ENCODE assay signal across 11 cellular contexts in the genomic region with DNA sequence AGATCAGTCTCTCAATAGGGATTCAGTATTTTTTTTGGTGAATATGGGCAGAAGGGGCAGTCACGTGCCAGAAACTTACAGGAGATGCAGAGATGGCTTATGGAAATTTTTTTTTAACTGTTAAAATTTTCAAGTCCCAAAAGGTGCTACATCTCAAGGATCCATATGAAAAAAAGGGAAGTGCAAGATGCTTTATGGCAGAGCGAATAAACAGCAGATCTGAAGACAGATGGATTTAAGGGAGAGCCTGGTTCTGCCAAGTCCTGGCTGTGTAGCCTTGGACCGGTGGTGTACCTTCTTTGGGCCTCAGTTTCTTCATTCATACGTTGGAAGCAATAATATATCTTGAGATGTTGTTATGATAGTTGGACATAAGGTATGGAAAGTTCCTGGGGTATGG.
"Had no signal": no experiment of that assay in that cellular context is flagged by ENCODE, and none has a peak within 500 bp of the region (broad histone marks: within the 10 kb centered on the region; RNA-seq: fewer than 3 reads in every experiment).

No MANE protein-coding gene starts in this region.

- ATAC-seq: GM23338, HCT116 had no signal

- H3K4me2 ChIP-seq: GM23338 had no signal

- H2AFZ ChIP-seq: GM23248 had no signal

- H3K9me3 ChIP-seq: HAP-1 had no signal

- FAIRE-seq: H1, H54 had no signal

- DNase-seq: GM23248, GOT3, H7, H9, HCEC 1CT, HFFc6 had no signal

- H3K27ac ChIP-seq: GM23248 had no signal

- H3K9ac ChIP-seq: GM23248 had no signal

- H3K4me3 ChIP-seq: GM23248, GM23338, HAP-1 had no signal

- H3K36me3 ChIP-seq: HAP-1 had no signal

- H3K4me1 ChIP-seq: HAP-1 had no signal
